Comparison of ENCODE assay signal across 8 cellular contexts in the genomic region with DNA sequence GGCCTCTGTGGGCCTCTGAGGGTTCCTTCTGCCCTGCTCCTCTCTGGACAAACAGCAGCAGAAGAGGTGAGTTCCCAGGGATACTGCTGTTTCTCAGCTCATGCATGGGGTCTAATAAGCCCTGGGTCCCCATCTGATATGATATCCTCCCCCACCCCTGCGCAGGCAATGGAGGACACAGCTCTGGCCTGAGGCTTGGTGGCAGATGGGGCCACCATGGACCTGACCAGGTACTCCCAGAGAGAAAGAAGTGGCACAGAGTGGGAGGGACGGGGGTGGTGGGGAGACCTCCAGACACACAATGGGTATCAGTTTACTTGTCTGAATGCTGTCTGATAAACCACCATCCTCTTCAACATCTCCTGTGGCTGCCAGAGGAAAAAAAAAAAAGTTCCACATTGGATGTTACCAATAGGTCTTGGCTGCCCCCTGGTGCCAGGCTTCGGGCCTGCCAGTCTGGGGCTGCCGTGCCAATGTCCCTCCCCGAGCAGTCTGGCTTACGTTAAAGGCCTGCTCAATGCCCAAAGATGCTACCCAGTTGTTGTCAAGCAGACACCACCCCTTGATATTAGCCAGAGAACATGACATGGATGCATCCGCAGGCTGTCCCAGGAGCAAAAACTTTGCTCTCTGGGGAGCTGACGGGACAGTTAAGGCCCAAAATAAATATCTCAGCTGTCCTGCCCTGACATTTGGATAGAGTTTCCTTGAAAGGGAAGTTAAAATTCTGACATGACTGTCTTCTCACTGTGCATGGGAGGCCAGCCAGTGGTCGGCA. TPM values are rescaled to one million over a fixed set of nuclear protein-coding genes. Genes with fewer than 3 reads are reported as not detected.
DNase-seq lines count a peak whose midpoint lies in the region; ATAC-seq and TF ChIP-seq lines count a peak whose summit lies in the region.

No MANE protein-coding gene starts in this region.

- no peak overlapping the region for H3K4me3 Mint-ChIP-seq in activated T-cell treated with anti-CD3 and anti-CD28 coated beads, Interleukin-2, amount 50 U/mL, for 72 hours

- H3K4ac ChIP-seq in neuronal stem cell (ENCODE audit: low read length) = no peak overlapping the region

- no TSS peak for BruUV-seq in PC-3 (replicated peaks; lab: Mats Ljungman, UMichigan)

- no peaks in the 10 kb centered on the region for H3K4me1 ChIP-seq in PC-3 (ENCODE audit: insufficient read depth, low read length)
- peaks cover 0 to 1% of the 10 kb centered on the region in 2 donors for H3K4me1 ChIP-seq in neuronal stem cell (ENCODE audit: control insufficient read depth in 2 of 2, insufficient read depth in 1 of 2, low read depth in 1 of 2, low read length in 2 of 2)

- no peaks in the 10 kb centered on the region for H3K79me1 ChIP-seq in neuronal stem cell (ENCODE audit: low read depth, low read length)

- H3K27me3 ChIP-seq in PC-3 (ENCODE audit: low read length) (peaks cover 10% of the 10 kb centered on the region; the same call in 1 of the 2 replicates), neuronal stem cell (ENCODE audit: control insufficient read depth in 3 of 3, insufficient read depth in 3 of 3, low read depth in 1 of 3, low read length in 3 of 3) (peaks cover 0 to 9% (median 0%) of the 10 kb centered on the region in 3 experiments)

- DNase-seq in Ammon's horn (ENCODE audit: low spot score) (peak; percentile 82), LHCN-M2 (ENCODE audit: low read depth) (peak; percentile 52), PC-3 (peak; percentile 74), fibroblast of mammary gland (ENCODE audit: low read depth) (peak; percentile 56), neuronal stem cell (ENCODE audit: low spot score) (peak; percentile 54), stromal cell of bone marrow (ENCODE audit: low read depth) (peak; percentile 26)
- peak; percentile 82 to 83 for DNase-seq in activated T-cell treated with anti-CD3 and anti-CD28 coated beads, Interleukin-2, amount 50 U/mL, for 72 hours

- H3K36me3 ChIP-seq in PC-3 (ENCODE audit: low read depth, low read length) = no peaks in the 10 kb centered on the region
- H3K36me3 ChIP-seq in neuronal stem cell (replicated peaks in 1 of 2; ENCODE audit: control insufficient read depth in 2 of 2, insufficient read depth in 2 of 2, low read length in 2 of 2) = no peaks in the 10 kb centered on the region

- CTCF ChIA-PET in PC-3 (lab: Charles Lee) = interaction anchor here (0.6 to 1.5 kb wide), 2 partner anchors 24 to 121 kb away, joined by 3 to 4 read pairs; no protein-coding TSS in a partner anchor

- POLR2A ChIA-PET in PC-3 (lab: Charles Lee; ENCODE audit: unreplicated experiment) = no interaction called here

- peak overlapping the region; percentile 6 for H2BK15ac ChIP-seq in neuronal stem cell (ENCODE audit: low read length)

- H2BK5ac ChIP-seq in neuronal stem cell (ENCODE audit: low read length) = no peak overlapping the region

- H3K27ac ChIP-seq in PC-3 (ENCODE audit: low read length) = no peak overlapping the region
- no peak overlapping the region for H3K27ac ChIP-seq in neuronal stem cell (replicated peaks; ENCODE audit: low read length)

- H3K9me3 ChIP-seq in PC-3 (ENCODE audit: low read length) (no peaks in the 10 kb centered on the region), neuronal stem cell (replicated peaks in 1 of 2; ENCODE audit: control insufficient read depth in 2 of 2, insufficient read depth in 1 of 2, low read depth in 1 of 2, low read length in 2 of 2) (no peaks in the 10 kb centered on the region)

- H3K18ac ChIP-seq in neuronal stem cell (ENCODE audit: low read length) = peak overlapping the region; percentile 46

- no peak overlapping the region for H3K9ac ChIP-seq in PC-3 (ENCODE audit: low read length)
- H3K9ac ChIP-seq in neuronal stem cell (ENCODE audit: low read depth, low read length, poor library complexity) = no peak overlapping the region

- no peak overlapping the region for H3K27ac Mint-ChIP-seq in activated T-cell treated with anti-CD3 and anti-CD28 coated beads, Interleukin-2, amount 50 U/mL, for 72 hours

- no peaks in the 10 kb centered on the region for H3K9me3 Mint-ChIP-seq in activated T-cell treated with anti-CD3 and anti-CD28 coated beads, Interleukin-2, amount 50 U/mL, for 72 hours

- H2AFZ ChIP-seq in PC-3 (ENCODE audit: low read length) = no peak overlapping the region
- H2AFZ ChIP-seq in neuronal stem cell (ENCODE audit: low read length) = no peak overlapping the region

- peak; percentile 55 for ATAC-seq in GM19372 (IDR thresholded peaks at IDR 0.05; ENCODE audit: low read depth, unreplicated experiment)
- peak; percentile 88 for ATAC-seq in PC-3
- ATAC-seq in activated T-cell treated with anti-CD3 and anti-CD28 coated beads, Interleukin-2, amount 50 U/mL, for 72 hours (replicated peaks in 1 of 2) = peak; percentile 78 to 81

- no peak overlapping the region for H3K4me3 ChIP-seq in PC-3 (ENCODE audit: low read length)
- H3K4me3 ChIP-seq in fibroblast of mammary gland (ENCODE audit: control insufficient read depth, low read depth, low read length) = no peak overlapping the region
- H3K4me3 ChIP-seq in neuronal stem cell (ENCODE audit: low read length in 2 of 2) = no peak overlapping the region

- H2BK12ac ChIP-seq in neuronal stem cell (ENCODE audit: low read length) = no peak overlapping the region

- no peak overlapping the region for H4K8ac ChIP-seq in neuronal stem cell (ENCODE audit: low read depth, low read length)

- TF ChIP-seq CTCF in PC-3 (conservative IDR thresholded peaks at IDR 0.05; ENCODE audit: low read depth, low read length) (peak; percentile 84), fibroblast of mammary gland (conservative IDR thresholded peaks at IDR 0.05; ENCODE audit: control insufficient read depth, insufficient read depth, low read depth, low read length) (peak; percentile 89)

- H3K4me2 ChIP-seq in PC-3 (ENCODE audit: low read length) (no peak overlapping the region), neuronal stem cell (ENCODE audit: insufficient read depth, low read length, poor library complexity, severe bottlenecking) (no peak overlapping the region)

- no peak overlapping the region for H3K14ac ChIP-seq in neuronal stem cell (ENCODE audit: low read length)

- WGBS in neuronal stem cell (ENCODE audit: extremely low coverage in 2 of 2, insufficient read length in 2 of 2, insufficient replicate concordance in 1 of 2), 2 donors = no CpG with 5 or more reads among the region's 9 CpGs

- no peaks in the 10 kb centered on the region for H3K4me1 Mint-ChIP-seq in activated T-cell treated with anti-CD3 and anti-CD28 coated beads, Interleukin-2, amount 50 U/mL, for 72 hours (ENCODE audit: low read depth)

- H2AK5ac ChIP-seq in neuronal stem cell (ENCODE audit: low read depth, low read length) = peak overlapping the region; percentile 64

- intact Hi-C loops in PC-3 (cut with micrococcal nuclease) = loop anchor here (1.0 to 10.0 kb wide), 3 partner anchors 115 to 270 kb away; no protein-coding TSS in a partner anchor

- H3F3A ChIP-seq in PC-3 (ENCODE audit: low read length, unreplicated experiment) = no peaks in the 10 kb centered on the region

- no peaks in the 10 kb centered on the region for H3K9me2 ChIP-seq in PC-3 (replicated peaks; ENCODE audit: low read length)

- no peaks in the 10 kb centered on the region for H3K36me3 Mint-ChIP-seq in activated T-cell treated with anti-CD3 and anti-CD28 coated beads, Interleukin-2, amount 50 U/mL, for 72 hours (ENCODE audit: insufficient read depth in 2 of 2)

- H4K91ac ChIP-seq in neuronal stem cell (ENCODE audit: low read depth, low read length, poor library complexity) = peak overlapping the region; percentile 12

- peaks cover 6% of the 10 kb centered on the region for H3K27me3 Mint-ChIP-seq in activated T-cell treated with anti-CD3 and anti-CD28 coated beads, Interleukin-2, amount 50 U/mL, for 72 hours (ENCODE audit: low read depth)

- no peak overlapping the region for H3K23ac ChIP-seq in neuronal stem cell (ENCODE audit: low read depth, low read length, poor library complexity)

- no peak overlapping the region for H2BK120ac ChIP-seq in neuronal stem cell (ENCODE audit: low read depth, low read length)

- no peaks in the 10 kb centered on the region for H4K20me1 ChIP-seq in PC-3 (ENCODE audit: low read length)

- H3K79me2 ChIP-seq in PC-3 (ENCODE audit: low read length) = no peaks in the 10 kb centered on the region

RNA-seq across cellular contexts. Expression of a gene that starts 27.9 kb away (rescaled TPM):
- not detected in 2 replicates for total RNA-seq in LHCN-M2 (2014; rRNA removed)
- not detected for polyA plus RNA-seq in LHCN-M2 (2012)
- total RNA-seq in PC-3 (2014; rRNA removed) = not detected in 2 replicates
- total RNA-seq in activated T-cell treated with anti-CD3 and anti-CD28 coated beads, Interleukin-2, amount 50 U/mL, for 72 hours = not detected
- 0.85 TPM for polyA plus RNA-seq in neuronal stem cell (2013, experiment 1 of 2)
- 0.51 TPM for polyA plus RNA-seq in neuronal stem cell (2013, experiment 2 of 2)

RNA-seq across cellular contexts. Expression of a gene that starts 39.7 kb away (rescaled TPM):
- total RNA-seq in LHCN-M2 (2014; rRNA removed) (not detected in 2 replicates), PC-3 (2014; rRNA removed) (not detected in 2 replicates)
- not detected for polyA plus RNA-seq in LHCN-M2 (2012)
- not detected for total RNA-seq in activated T-cell treated with anti-CD3 and anti-CD28 coated beads, Interleukin-2, amount 50 U/mL, for 72 hours
- polyA plus RNA-seq in neuronal stem cell (2013, experiment 1 of 2) = 0.57 TPM
- polyA plus RNA-seq in neuronal stem cell (2013, experiment 2 of 2) = 0.66 TPM

RNA-seq across cellular contexts. Expression of a gene that starts 42.5 kb away (rescaled TPM):
- total RNA-seq in LHCN-M2 (2014; rRNA removed) (not detected in 2 replicates), PC-3 (2014; rRNA removed) (not detected in 2 replicates)
- not detected for polyA plus RNA-seq in LHCN-M2 (2012)
- not detected for total RNA-seq in activated T-cell treated with anti-CD3 and anti-CD28 coated beads, Interleukin-2, amount 50 U/mL, for 72 hours
- polyA plus RNA-seq in neuronal stem cell (2013, experiment 1 of 2) = 0.35 TPM
- polyA plus RNA-seq in neuronal stem cell (2013, experiment 2 of 2) = 0.37 TPM

Comparison
In these comparisons a context has a peak if more than half of its experiments do, and no peak if none do; other contexts are left out.
1. DNase-seq: peak in every context shown above with its lines; median percentile 82 in activated T-cell treated with anti-CD3 and anti-CD28 coated beads, Interleukin-2, amount 50 U/mL, for 72 hours; 82 in Ammon's horn; 74 in PC-3; 56 in fibroblast of mammary gland; 54 in neuronal stem cell; 52 in LHCN-M2; 26 in stromal cell of bone marrow.